25 cellular contexts compared by ENCODE assay signal in the genomic region with DNA sequence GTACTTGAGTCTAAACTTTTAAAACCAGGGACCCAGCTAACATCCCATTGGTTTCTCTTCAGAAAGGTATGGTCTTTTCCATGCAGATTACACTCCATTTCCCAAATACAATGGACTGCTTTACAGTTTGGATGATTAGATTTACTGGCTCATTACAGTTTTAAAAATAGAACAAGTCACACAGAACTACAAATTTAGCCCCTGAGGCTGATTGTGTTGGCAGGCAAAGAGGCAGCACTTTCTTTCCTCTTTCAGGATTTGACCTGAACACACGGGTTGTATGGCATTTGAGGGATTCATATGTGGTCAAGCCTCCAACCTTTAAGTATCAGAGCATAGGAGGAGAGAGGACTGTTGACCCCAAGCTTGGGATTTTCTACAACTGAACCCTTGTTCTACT. TPM values are rescaled to one million over a fixed set of nuclear protein-coding genes. Genes with fewer than 3 reads are reported as not detected.
DNase-seq lines count a peak whose midpoint lies in the region; ATAC-seq and TF ChIP-seq lines count a peak whose summit lies in the region.
"Had no signal": no experiment of that assay in that cellular context is flagged by ENCODE, and none has a peak within 500 bp of the region (broad histone marks: within the 10 kb centered on the region; RNA-seq: fewer than 3 reads in every experiment).

No MANE protein-coding gene starts in this region.

- H3K4me3 ChIP-seq in heart right ventricle, result no peak overlapping the region
- H3K4me3 ChIP-seq: mucosa of descending colon, prostate gland, transverse colon had no signal

- H3K9me3 ChIP-seq in heart right ventricle, result no peaks in the 10 kb centered on the region
- H3K9me3 ChIP-seq: mucosa of descending colon, prostate gland, transverse colon had no signal

- no peaks in the 10 kb centered on the region for H3K27me3 ChIP-seq in heart right ventricle
- H3K27me3 ChIP-seq: transverse colon had no signal

- WGBS in heart right ventricle, 2 donors, result 16 to 43% methylated on average over 1 of the region's 1 CpG

- no peaks in the 10 kb centered on the region for H3K36me3 ChIP-seq in heart right ventricle
- H3K36me3 ChIP-seq: prostate gland, transverse colon had no signal

- ATAC-seq in heart right ventricle, result peak; percentile 46 to 90 (median 72)
- ATAC-seq in GM19351 (IDR thresholded peaks at IDR 0.05; ENCODE audit: unreplicated experiment), result no peak
- ATAC-seq in sciatic nerve, result no peak
- ATAC-seq: Panc1, T-helper 17 cell had no signal

- DNase-seq in DMS79 treated with DMSO at 0.1 percent for 48 hours (lab: John Stamatoyannopoulos, UW) (peak; percentile 41), DMS79 (lab: John Stamatoyannopoulos, UW) (no peak), NCI-H446 treated with DMSO at 0.1 percent for 48 hours (lab: John Stamatoyannopoulos, UW) (peak; percentile 88), heart right ventricle (peak in 1 of 2 donors; percentile 25), retina (peak; percentile 36), AG08395 (ENCODE audit: low spot score) (no peak), sciatic nerve (ENCODE audit: low spot score) (no peak)
- DNase-seq: 8988T; activated CD4-positive, alpha-beta T cell treated with anti-CD3 and anti-CD28 coated beads, Interleukin-2, amount 10 ng/mL, durations not matched to agents 24 days and 14 days; activated naive CD4-positive, alpha-beta T cell treated with anti-CD3 and anti-CD28 coated beads, Interleukin-2, amount 10 ng/mL, durations not matched to agents 7 days and 5 days; cerebellar nuclear complex; EL; GOT3; hippocampal formation; NCI-H1105 treated with DMSO at 0.1 percent for 48 hours; NCI-H82; T-helper 17 cell had no signal

- peak overlapping the region in 8 of 10 donors; percentile 60 to 88 (median 72) for H3K27ac ChIP-seq in heart right ventricle
- H3K27ac ChIP-seq: prostate gland, VCaP had no signal

- H3K4me1 ChIP-seq in heart right ventricle, result peaks cover 0 to 39% (median 4%) of the 10 kb centered on the region in 9 donors
- H3K4me1 ChIP-seq: prostate gland had no signal

- TF ChIP-seq CTCF in heart right ventricle (IDR thresholded peaks at IDR 0.05), result no peak

- intact Hi-C loops in heart right ventricle (cut with DNase I), result loop anchor here in 2 of 10 donors (10.0 kb wide), 1 partner anchor 108 kb away; the partner anchor contains the start of gene TRIM45 (in 2 of the 2)
- intact Hi-C loops in sciatic nerve (cut with DNase I), result no loop called here

RNA-seq across cellular contexts. Expression of gene VTCN1, which starts 21.8 kb away (rescaled TPM):
- total RNA-seq in heart right ventricle (under 1 TPM in 1 of 10 donors, not detected in 9; 0.17 TPM), sciatic nerve (not detected)
- not detected for polyA plus RNA-seq in heart right ventricle
- total RNA-seq: activated CD4-positive, alpha-beta T cell treated with anti-CD3 and anti-CD28 coated beads, Interleukin-2, amount 10 ng/mL, durations not matched to agents 24 days and 14 days; fibroblast of villous mesenchyme; LHCN-M2; mucosa of descending colon; T-helper 17 cell; transverse colon had no signal

Comparison
In these comparisons a context has a peak if more than half of its experiments do, and no peak if none do; other contexts are left out.
1. DNase-seq: peak in DMS79 treated with DMSO at 0.1 percent for 48 hours (single experiment), NCI-H446 treated with DMSO at 0.1 percent for 48 hours (single experiment) and retina (single experiment); none in DMS79 (single experiment), AG08395 (single experiment) and sciatic nerve (single experiment).
2. ATAC-seq: peak in heart right ventricle (8 of 8); none in GM19351 (single experiment) and sciatic nerve (single experiment).